ENCODE assay signal across 15 cellular contexts in genomic region chr11:133920109-133920990, GRCh38. TPM values are rescaled to one million over a fixed set of nuclear protein-coding genes. Genes with fewer than 3 reads are reported as not detected.
DNase-seq lines count a peak whose midpoint lies in the region; ATAC-seq, FAIRE-seq and TF ChIP-seq lines count a peak whose summit lies in the region.
"Had no signal": no experiment of that assay in that cellular context is flagged by ENCODE, and none has a peak within 500 bp of the region (broad histone marks: within the 10 kb centered on the region; RNA-seq: fewer than 3 reads in every experiment).

No MANE protein-coding gene starts in this region.

- H3K79me2 ChIP-seq in HepG2 (ENCODE audit: insufficient read depth, low read length) = no peaks in the 10 kb centered on the region
- H3K79me2 ChIP-seq in H9 (ENCODE audit: insufficient read depth, low read length) = no peaks in the 10 kb centered on the region

- H3K9ac ChIP-seq in HepG2 (ENCODE audit: insufficient read depth, low read depth, low read length) = no peak overlapping the region
- H3K9ac ChIP-seq in H9 (ENCODE audit: extremely low read depth, insufficient read length, low read length) = no peak overlapping the region

- no peak overlapping the region for H2BK12ac ChIP-seq in H9 (ENCODE audit: insufficient read length, low read depth, low read length)

- 57% methylated on average over 7 of the region's 47 CpGs for WGBS in HepG2 (ENCODE audit: low lambda C conversion rate)
- WGBS in right lobe of liver (ENCODE audit: insufficient coverage, low coverage, low lambda C conversion rate, missing lambda C conversion rate) = no CpG with 5 or more reads among the region's 47 CpGs
- WGBS in H9 (ENCODE audit: extremely low coverage, insufficient read length, low lambda C conversion rate) = no CpG with 5 or more reads among the region's 47 CpGs
- no CpG with 5 or more reads among the region's 47 CpGs for WGBS in gastroesophageal sphincter (ENCODE audit: low coverage in 1 of 2), 2 donors
- 83 to 94% (median 89%) methylated on average over 17 to 47 of the region's 47 CpGs for WGBS in stomach, 5 donors

- no peaks in the 10 kb centered on the region for H3K36me3 ChIP-seq in HepG2 (replicated peaks in 1 of 2; ENCODE audit: control insufficient read depth in 1 of 2, insufficient read depth in 2 of 2, low read length in 2 of 2)
- no peaks in the 10 kb centered on the region for H3K36me3 ChIP-seq in right lobe of liver
- H3K36me3 ChIP-seq in gastroesophageal sphincter = peaks cover 0 to 99% of the 10 kb centered on the region in 2 donors
- peaks cover 0 to 83% (median 35%) of the 10 kb centered on the region in 4 donors for H3K36me3 ChIP-seq in stomach

- TF ChIP-seq CTCF in HepG2 (CRISPR knock-in tag; IDR thresholded peaks at IDR 0.05) (no peak), right lobe of liver (IDR thresholded peaks at IDR 0.05) (no peak), H9 (conservative IDR thresholded peaks at IDR 0.05) (no peak), gastroesophageal sphincter (IDR thresholded peaks at IDR 0.05) (no peak), osteocyte (IDR thresholded peaks at IDR 0.05) (no peak), stomach (IDR thresholded peaks at IDR 0.05) (no peak)

- no peak overlapping the region for H3K4me3 Mint-ChIP-seq in H9
- H3K4me3 Mint-ChIP-seq in osteocyte (ENCODE audit: unreplicated experiment) = no peak overlapping the region
- H3K4me3 Mint-ChIP-seq: B cell had no signal

- peak; percentile 19; the same call in 2 of the 3 replicates for ATAC-seq in HepG2
- ATAC-seq in right lobe of liver = no peak
- ATAC-seq in gastroesophageal sphincter = peak; percentile 12

- no peak overlapping the region for H2BK15ac ChIP-seq in H9 (ENCODE audit: low read depth, low read length)

- H3K27ac ChIP-seq in HepG2 (ENCODE audit: extremely low read length, insufficient read depth, low read length) (no peak overlapping the region), right lobe of liver (no peak overlapping the region), H9 (ENCODE audit: insufficient read length, low read depth, low read length) (no peak overlapping the region), gastroesophageal sphincter (no peak overlapping the region), stomach (no peak overlapping the region)

- H3K23ac ChIP-seq in H9 (ENCODE audit: insufficient read length, low read depth, low read length) = no peak overlapping the region

- BruUV-seq in HepG2 (replicated peaks; lab: Mats Ljungman, UMichigan) = no TSS peak

- TF ChIP-seq EP300 in HepG2 (IDR thresholded peaks at IDR 0.05; ENCODE audit: low read depth in 2 of 2, low read length in 2 of 2) (no peak), HepG2 (CRISPR knock-in tag; IDR thresholded peaks at IDR 0.05; ENCODE audit: borderline replicate concordance) (no peak), gastroesophageal sphincter (IDR thresholded peaks at IDR 0.05) (no peak), stomach (IDR thresholded peaks at IDR 0.05) (no peak)

- H2BK5ac ChIP-seq in H9 (ENCODE audit: insufficient read length, low read length) = no peak overlapping the region

- H3K27ac Mint-ChIP-seq in H9 (no peak overlapping the region), osteocyte (ENCODE audit: unreplicated experiment) (no peak overlapping the region)
- H3K27ac Mint-ChIP-seq: B cell; CD4-positive, alpha-beta memory T cell; IgD-negative memory B cell had no signal

- no peak overlapping the region for H4K91ac ChIP-seq in H9 (ENCODE audit: insufficient read length, low read depth, low read length)

- H4K20me1 ChIP-seq in HepG2 (ENCODE audit: insufficient read depth, low read length) (no peaks in the 10 kb centered on the region), H9 (ENCODE audit: control insufficient read depth, insufficient read depth, insufficient read length) (no peaks in the 10 kb centered on the region)

- H3K56ac ChIP-seq in H9 (ENCODE audit: insufficient read length, low read depth, low read length) = no peak overlapping the region

- H3K27me3 Mint-ChIP-seq in H9 (ENCODE audit: low read depth) (no peaks in the 10 kb centered on the region), osteocyte (ENCODE audit: unreplicated experiment) (no peaks in the 10 kb centered on the region)
- H3K27me3 Mint-ChIP-seq: CD4-positive, alpha-beta memory T cell had no signal

- H3K18ac ChIP-seq in H9 (ENCODE audit: insufficient read length, low read depth, low read length) = no peak overlapping the region

- no peaks in the 10 kb centered on the region for H3K23me2 ChIP-seq in H9 (ENCODE audit: insufficient read length, low read depth, low read length, poor library complexity, severe bottlenecking)

- H3K4me2 ChIP-seq in HepG2 (ENCODE audit: low read depth, low read length) = no peak overlapping the region
- H3K4me2 ChIP-seq in H9 (ENCODE audit: insufficient read depth, insufficient read length, low read length) = no peak overlapping the region

- CTCF ChIA-PET in HepG2 (lab: Yijun Ruan, JAX; ENCODE audit: low intra/inter-chr PET ratio, low total read pairs) = no interaction called here

- H3K36me3 Mint-ChIP-seq in H9 (ENCODE audit: insufficient read depth in 1 of 3, low read depth in 3 of 3) (peaks cover 24 to 41% (median 40%) of the 10 kb centered on the region in 3 experiments; a peak in 6 of 7 replicates), osteocyte (ENCODE audit: unreplicated experiment) (no peaks in the 10 kb centered on the region)
- H3K36me3 Mint-ChIP-seq: IgD-negative memory B cell had no signal

- no peak overlapping the region for H3K4ac ChIP-seq in H9 (ENCODE audit: low read depth, low read length)

- H3K4me1 ChIP-seq in HepG2 (ENCODE audit: insufficient read depth, low read length) (no peaks in the 10 kb centered on the region), right lobe of liver (no peaks in the 10 kb centered on the region), H9 (ENCODE audit: insufficient read depth, low read length) (no peaks in the 10 kb centered on the region), gastroesophageal sphincter (peaks cover 0 to 5% (median 0%) of the 10 kb centered on the region in 3 donors), stomach (peaks cover 0 to 6% (median 0%) of the 10 kb centered on the region in 4 donors)

- no peak for FAIRE-seq in HepG2 (lab: Jason Lieb, UNC)
- FAIRE-seq: A204.1, H54 had no signal

- H2AFZ ChIP-seq in HepG2 (ENCODE audit: low read length) = no peak overlapping the region
- H2AFZ ChIP-seq in H9 (ENCODE audit: low read length) = no peak overlapping the region

- H3K79me1 ChIP-seq in H9 (ENCODE audit: insufficient read depth, low read depth, low read length, poor library complexity, severe bottlenecking) = no peaks in the 10 kb centered on the region

- TF ChIP-seq RAD21 in HepG2 (CRISPR knock-in tag; IDR thresholded peaks at IDR 0.05) = no peak

- no peak overlapping the region for H3K4me3 ChIP-seq in HepG2 (replicated peaks in 1 of 3; ENCODE audit: insufficient read depth in 1 of 3, low read depth in 2 of 3, low read length in 3 of 3)
- H3K4me3 ChIP-seq in right lobe of liver = no peak overlapping the region
- no peak overlapping the region for H3K4me3 ChIP-seq in gastroesophageal sphincter
- H3K4me3 ChIP-seq in stomach = peak overlapping the region in 1 of 4 donors; percentile 9

- H3K4me1 Mint-ChIP-seq in H9 (peaks cover 6 to 17% of the 10 kb centered on the region in 2 experiments; a peak in 3 of 4 replicates), osteocyte (ENCODE audit: unreplicated experiment) (no peaks in the 10 kb centered on the region)
- H3K4me1 Mint-ChIP-seq: IgD-negative memory B cell had no signal

- no peak for TF ChIP-seq POLR2A in HepG2 (IDR thresholded peaks at IDR 0.05; ENCODE audit: insufficient read depth in 1 of 2, low read depth in 2 of 2, low read length in 2 of 2)
- TF ChIP-seq POLR2A in right lobe of liver (IDR thresholded peaks at IDR 0.05) = no peak
- TF ChIP-seq POLR2A in gastroesophageal sphincter (IDR thresholded peaks at IDR 0.05) = no peak
- TF ChIP-seq POLR2A in stomach (IDR thresholded peaks at IDR 0.05) = no peak

- no peak overlapping the region for H2AK5ac ChIP-seq in H9 (ENCODE audit: insufficient read length, low read length)

- H4K5ac ChIP-seq in H9 (ENCODE audit: insufficient read length, low read depth, low read length) = no peak overlapping the region

- no peak overlapping the region for H3K14ac ChIP-seq in H9 (ENCODE audit: insufficient read depth, low read length)

- POLR2A ChIA-PET in HepG2 (lab: Yijun Ruan, JAX) = no interaction called here

- H2BK20ac ChIP-seq in H9 (ENCODE audit: low read depth, low read length, poor library complexity, severe bottlenecking) = no peak overlapping the region

- no peak for DNase-seq in HepG2 (ENCODE audit: low spot score)
- DNase-seq in right lobe of liver = no peak
- peak; percentile 46 for DNase-seq in H9
- DNase-seq in osteocyte (ENCODE audit: extremely low spot score, unreplicated experiment) = no peak
- DNase-seq in stomach = no peak
- DNase-seq in activated effector memory CD4-positive, alpha-beta T cell treated with Interleukin-2 at 50 U/mL for 16 hours = no peak
- DNase-seq: C1 segment of cervical spinal cord, DND-41, GF-D8 had no signal

- peaks cover 6 to 50% of the 10 kb centered on the region in 2 experiments; a peak in 4 of 5 replicates for H3K27me3 ChIP-seq in HepG2 (ENCODE audit: control insufficient read depth in 1 of 2, insufficient read depth in 2 of 2, low read length in 2 of 2)
- peaks cover 0 to 7% of the 10 kb centered on the region in 2 donors for H3K27me3 ChIP-seq in right lobe of liver
- no peaks in the 10 kb centered on the region for H3K27me3 ChIP-seq in H9 (ENCODE audit: insufficient read depth, low read length)
- no peaks in the 10 kb centered on the region for H3K27me3 ChIP-seq in gastroesophageal sphincter
- H3K27me3 ChIP-seq in stomach = peaks cover 0 to 26% (median 20%) of the 10 kb centered on the region in 3 donors

- H3K9me3 ChIP-seq in HepG2 (ENCODE audit: low read length) (no peaks in the 10 kb centered on the region), right lobe of liver (no peaks in the 10 kb centered on the region), H9 (ENCODE audit: control insufficient read depth, low read depth, low read length) (no peaks in the 10 kb centered on the region), gastroesophageal sphincter (no peaks in the 10 kb centered on the region), stomach (no peaks in the 10 kb centered on the region)

- H3T11ph ChIP-seq in H9 (ENCODE audit: low read length) = no peak overlapping the region

- H3K9me3 Mint-ChIP-seq in H9 (no peaks in the 10 kb centered on the region), osteocyte (ENCODE audit: unreplicated experiment) (no peaks in the 10 kb centered on the region)
- H3K9me3 Mint-ChIP-seq: CD4-positive, alpha-beta memory T cell; IgD-negative memory B cell had no signal

- H2BK120ac ChIP-seq in H9 (ENCODE audit: low read depth, low read length, poor library complexity, severe bottlenecking) = no peak overlapping the region

- no peak overlapping the region for H4K8ac ChIP-seq in H9 (replicated peaks; ENCODE audit: insufficient read length, low read depth, low read length)

- in situ Hi-C loops in HepG2 (cut with HindIII; ENCODE audit: extremely low pct_ligation_motif_present, low pct_unique_long_range_greater_than_20kb) = no loop called here

- intact Hi-C loops in HepG2 (cut with micrococcal nuclease; ENCODE audit: unreplicated experiment) (no loop called here), right lobe of liver (cut with DNase I) (loop anchor here in 1 of 2 donors (10.0 kb wide), 1 partner anchor 214 kb away; no protein-coding TSS in a partner anchor), stomach (cut with DNase I; ENCODE audit: low total_unique reads) (no loop called here)

RNA-seq across cellular contexts. Expression of gene IGSF9B, which starts 36.4 kb away (rescaled TPM):
- total RNA-seq in HepG2 (2016; rRNA removed; fragmentation: Illumina TruSeq; extraction: Trizol) (not detected in 2 replicates), right lobe of liver (under 1 TPM in 2 of 6 experiments, not detected in 4; 0.15 to 0.23 TPM), H9 (2021) (25.7 and 26.3 TPM in 2 replicates), gastroesophageal sphincter (100 to 1,000 TPM in 1 of 4 donors, 10 to 100 TPM in 3; 24.1 to 120 (median 43.3) TPM), osteocyte (2.7 and 3.8 TPM in 2 replicates), stomach (10 to 100 TPM in 2 of 5 donors, 1 to 10 TPM in 2, under 1 TPM in 1; 0.58 to 22.3 (median 5.5) TPM)
- not detected in 2 replicates for total RNA-seq in HepG2 (2016; cell fraction: cytosol; rRNA removed; fragmentation: Illumina TruSeq; extraction: Trizol; ENCODE audit: low read depth)
- total RNA-seq in HepG2 (2016; cell fraction: insoluble cytoplasmic fraction; rRNA removed; fragmentation: Illumina TruSeq; extraction: Trizol) = not detected in 2 replicates
- 0.09 TPM in 1 of 2 replicates, not detected in the other for total RNA-seq in HepG2 (2016; cell fraction: membrane; rRNA removed; fragmentation: Illumina TruSeq; extraction: Trizol)
- not detected in 2 replicates for total RNA-seq in HepG2 (2016; cell fraction: nucleus; rRNA removed; fragmentation: Illumina TruSeq; extraction: Trizol)
- polyA plus RNA-seq in HepG2 (2011; rRNA removed) (not detected in 2 replicates), stomach (1 to 10 TPM in 1 of 3 donors, under 1 TPM in 1, not detected in 1; 0.44 to 3.1 TPM)
- polyA plus RNA-seq in HepG2 (2011; cell fraction: cytosol; rRNA removed) = not detected in 2 replicates
- 0.19 and 0.21 TPM in 2 replicates for polyA plus RNA-seq in HepG2 (2011; cell fraction: nucleus; rRNA removed)
- polyA plus RNA-seq in HepG2 (2012) = not detected in 2 replicates
- polyA plus RNA-seq in HepG2 (2016; cell fraction: cytosol; fragmentation: Illumina TruSeq; extraction: Trizol; ENCODE audit: low read depth) = not detected in 2 replicates
- not detected in 2 replicates for polyA plus RNA-seq in HepG2 (2016; cell fraction: insoluble cytoplasmic fraction; fragmentation: Illumina TruSeq; extraction: Trizol; ENCODE audit: low read depth)
- not detected in 2 replicates for polyA plus RNA-seq in HepG2 (2016; cell fraction: membrane; fragmentation: Illumina TruSeq; extraction: Trizol; ENCODE audit: low read depth)
- not detected in 2 replicates for polyA plus RNA-seq in HepG2 (2016; cell fraction: nucleus; fragmentation: Illumina TruSeq; extraction: Trizol; ENCODE audit: insufficient read depth, low read depth)
- polyA minus RNA-seq in HepG2 (2011; rRNA and poly(A)+ RNA removed; ENCODE audit: low replicate concordance) = not detected in 2 replicates
- polyA minus RNA-seq in HepG2 (2011; cell fraction: cytosol; rRNA and poly(A)+ RNA removed) = not detected in 2 replicates
- polyA minus RNA-seq in HepG2 (2011; cell fraction: nucleus; rRNA and poly(A)+ RNA removed) = not detected in 2 replicates
- polyA plus RNA-seq: IgD-negative memory B cell had no signal

Comparison
In these comparisons a context has a peak if more than half of its experiments do, and no peak if none do; other contexts are left out.
1. ATAC-seq: peak in HepG2 (single experiment) and gastroesophageal sphincter (single experiment); none in right lobe of liver (0 of 4).